Comparison of ENCODE assay signal across 16 cellular contexts in genomic region chr7:121575194-121575766, GRCh38.
A peak's percentile ranks its signal among the peaks of the same experiment; 100 is the strongest.
DNase-seq lines count a peak whose midpoint lies in the region; ATAC-seq and TF ChIP-seq lines count a peak whose summit lies in the region.
"Had no signal": no experiment of that assay in that cellular context is flagged by ENCODE, and none has a peak within 500 bp of the region (broad histone marks: within the 10 kb centered on the region; RNA-seq: fewer than 3 reads in every experiment).

No MANE protein-coding gene starts in this region.

- no peak overlapping the region for H3K4me2 ChIP-seq in osteoblast (ENCODE audit: insufficient read depth, low read length)

- ATAC-seq in GM18502 (IDR thresholded peaks at IDR 0.05; ENCODE audit: poor library complexity, unreplicated experiment) (no peak), GM19035 (IDR thresholded peaks at IDR 0.05; ENCODE audit: unreplicated experiment) (no peak)
- ATAC-seq: CD8-positive, alpha-beta T cell; K562 had no signal

- no peak overlapping the region for H3K27ac ChIP-seq in osteoblast (ENCODE audit: low read depth, low read length)
- H3K27ac ChIP-seq: SJCRH30 had no signal

- no peaks in the 10 kb centered on the region for H3K4me1 ChIP-seq in osteoblast (ENCODE audit: insufficient read depth, low read length)
- H3K4me1 ChIP-seq: SJCRH30 had no signal

- H3K4me3 ChIP-seq in osteoblast (ENCODE audit: insufficient read depth, low read length), result no peak overlapping the region
- H3K4me3 ChIP-seq: K562, SJCRH30 had no signal

- H3K36me3 ChIP-seq in osteoblast (ENCODE audit: insufficient read depth, low read length), result no peaks in the 10 kb centered on the region
- H3K36me3 ChIP-seq: SJCRH30 had no signal

- no peaks in the 10 kb centered on the region for H3K79me2 ChIP-seq in osteoblast (ENCODE audit: insufficient read depth, low read length)

- no peak for TF ChIP-seq CTCF in osteoblast (IDR thresholded peaks at IDR 0.05; ENCODE audit: extremely low read depth, low read depth, low read length)

- H3K27me3 ChIP-seq in osteoblast (ENCODE audit: insufficient read depth, low read length), result peaks cover 9% of the 10 kb centered on the region
- H3K27me3 ChIP-seq: SJCRH30 had no signal

- no peaks in the 10 kb centered on the region for H3K9me3 ChIP-seq in osteoblast (ENCODE audit: low read depth, low read length)
- H3K9me3 ChIP-seq: SJCRH30 had no signal

- peak; percentile 20 for DNase-seq in COR-L47 (lab: John Stamatoyannopoulos, UW)
- DNase-seq in NCI-H1105 treated with DMSO at 0.1 percent for 48 hours (lab: John Stamatoyannopoulos, UW), result peak; percentile 78
- peak; percentile 49 for DNase-seq in dedifferentiated amniotic fluid mesenchymal stem cell (ENCODE audit: extremely low spot score)
- peak; percentile 4 for DNase-seq in osteoblast (ENCODE audit: insufficient read length, low spot score, missing footprints)
- no peak for DNase-seq in amniotic stem cell (lab: John Stamatoyannopoulos, UW)
- DNase-seq: CD8-positive, alpha-beta T cell; DMS 273 treated with DMSO at 0.1 percent for 48 hours; EL; NCI-H1694 treated with DMSO at 0.1 percent for 48 hours; NCI-H510A treated with DMSO at 0.1 percent for 48 hours; NK-92 treated with Interleukin-12 subunit alpha and Interleukin-12 subunit beta, amount 100 ng/mL, for 24 hours; RPMI8226; SJCRH30 had no signal

- no peak overlapping the region for H2AFZ ChIP-seq in osteoblast (ENCODE audit: low read length)

- H4K20me1 ChIP-seq in osteoblast (ENCODE audit: insufficient read depth, low read length), result no peaks in the 10 kb centered on the region
